In genomic region chr13:113539822-113540221, GRCh38 we compare ENCODE assay signal across 1 cellular context.
A peak's percentile ranks its signal among the peaks of the same experiment; 100 is the strongest.
TF ChIP-seq lines count a peak whose summit lies in the region.

No MANE protein-coding gene starts in this region.

TF ChIP-seq in K562, 482 proteins besides CTCF, POLR2A, EP300 and RAD21:
- no peak for TF ChIP-seq REST (CRISPR knock-in tag; IDR thresholded peaks at IDR 0.05; ENCODE audit: low read depth)
- no peak for TF ChIP-seq CCAR2 (IDR thresholded peaks at IDR 0.05; ENCODE audit: low read depth, low read length)
- peak; percentile 11; the same call in 1 of the 2 replicates for TF ChIP-seq CEBPG (CRISPR knock-in tag; IDR thresholded peaks at IDR 0.05)
- TF ChIP-seq CEBPG (tag; conservative IDR thresholded peaks at IDR 0.05 in 1 of 2, IDR thresholded peaks at IDR 0.05 in 1 of 2) = peak; percentile 10 to 49; a peak in 1 of 4 replicates
- no peak for TF ChIP-seq SRSF3 (IDR thresholded peaks at IDR 0.05; ENCODE audit: insufficient read depth, low read length)
- no peak for TF ChIP-seq HDAC1 (IDR thresholded peaks at IDR 0.05)
- no peak for TF ChIP-seq PTRF (tag; IDR thresholded peaks at IDR 0.05)
- TF ChIP-seq BCL6 (CRISPR knock-in tag; IDR thresholded peaks at IDR 0.05) = no peak
- TF ChIP-seq ZNF764 (CRISPR knock-in tag; IDR thresholded peaks at IDR 0.05; ENCODE audit: low read depth) = no peak
- no peak for TF ChIP-seq ZNF655 (CRISPR knock-in tag; IDR thresholded peaks at IDR 0.05)
- TF ChIP-seq CEBPB (tag; IDR thresholded peaks at IDR 0.05) = peak; percentile 66; the same call in 1 of the 2 replicates
- no peak for TF ChIP-seq ZNF124 (CRISPR knock-in tag; IDR thresholded peaks at IDR 0.05)
